ENCODE assay signal across 28 cellular contexts in genomic region chr12:13853471-13853870, GRCh38.
"Had no signal": no experiment of that assay in that cellular context is flagged by ENCODE, and none has a peak within 500 bp of the region (broad histone marks: within the 10 kb centered on the region; RNA-seq: fewer than 3 reads in every experiment).

No MANE protein-coding gene starts in this region.

- DNase-seq: activated CD4-positive, alpha-beta memory T cell treated with anti-CD3 and anti-CD28 coated beads for 36 hours; activated CD4-positive, alpha-beta T cell treated with anti-CD3 and anti-CD28 coated beads for 36 hours; activated CD4-positive, alpha-beta T cell treated with anti-CD3 and anti-CD28 coated beads, Interleukin-2, amount 10 ng/mL, durations not matched to agents 24 days and 14 days; activated CD4-positive, CD25-positive, alpha-beta regulatory T cell; activated CD4-positive, CD25-positive, alpha-beta regulatory T cell treated with anti-CD3 and anti-CD28 coated beads, Interleukin-2, amount 50 U/mL, for 72 hours; activated CD8-positive, alpha-beta memory T cell treated with anti-CD3 and anti-CD28 coated beads, Interleukin-2, amount 10 ng/mL, durations not matched to agents 7 days and 5 days; activated CD8-positive, alpha-beta memory T cell treated with anti-CD3 and anti-CD28 coated beads, Interleukin-2, amount 50 U/mL, for 48 hours; activated CD8-positive, alpha-beta T cell treated with anti-CD3 and anti-CD28 coated beads, Interleukin-2, amount 10 ng/mL, durations not matched to agents 7 days and 5 days; activated gamma-delta T cell; activated naive CD4-positive, alpha-beta T cell; activated naive CD4-positive, alpha-beta T cell treated with anti-CD3 and anti-CD28 coated beads, Interleukin-2, amount 10 ng/mL, durations not matched to agents 7 days and 5 days; activated naive CD8-positive, alpha-beta T cell treated with anti-CD3 and anti-CD28 coated beads, Interleukin-2, amount 10 ng/mL, durations not matched to agents 7 days and 5 days; activated T-cell treated with anti-CD3 and anti-CD28 coated beads for 4 hours; activated T-cell treated with anti-CD3 and anti-CD28 coated beads, Interleukin-2, amount 50 U/mL, for 24 hours; activated T-cell treated with anti-CD3 and anti-CD28 coated beads, Interleukin-2, amount 50 U/mL, for 72 hours; colonic mucosa; effector memory CD4-positive, alpha-beta T cell; erythroblast; esophagus squamous epithelium; foreskin melanocyte; T-helper 2 cell had no signal

- ATAC-seq: activated CD4-positive, alpha-beta T cell treated with anti-CD3 and anti-CD28 coated beads for 36 hours; activated CD8-positive, alpha-beta memory T cell treated with anti-CD3 and anti-CD28 coated beads, Interleukin-2, amount 10 ng/mL, durations not matched to agents 7 days and 5 days; activated CD8-positive, alpha-beta T cell treated with anti-CD3 and anti-CD28 coated beads, Interleukin-2, amount 10 ng/mL, durations not matched to agents 7 days and 5 days; activated naive CD4-positive, alpha-beta T cell treated with anti-CD3 and anti-CD28 coated beads, Interleukin-2, amount 50 U/mL, for 72 hours; activated T-cell treated with anti-CD3 and anti-CD28 coated beads, Interleukin-2, amount 50 U/mL, for 72 hours; gastroesophageal sphincter had no signal

- H3K4me1 ChIP-seq: ascending aorta, breast epithelium, colonic mucosa, esophagus squamous epithelium, gastroesophageal sphincter had no signal

- H3K27me3 ChIP-seq: ascending aorta, breast epithelium, colonic mucosa, dorsolateral prefrontal cortex, esophagus squamous epithelium, gastroesophageal sphincter had no signal

- H3K4me3 ChIP-seq: ascending aorta, breast epithelium, colonic mucosa, dorsolateral prefrontal cortex, esophagus squamous epithelium, gastroesophageal sphincter had no signal

- H3K4me1 Mint-ChIP-seq: activated CD4-positive, alpha-beta T cell treated with anti-CD3 and anti-CD28 coated beads for 36 hours; activated CD4-positive, alpha-beta T cell treated with anti-CD3 and anti-CD28 coated beads, Interleukin-2, amount 10 ng/mL, durations not matched to agents 24 days and 14 days; activated CD8-positive, alpha-beta memory T cell treated with anti-CD3 and anti-CD28 coated beads, Interleukin-2, amount 10 ng/mL, durations not matched to agents 7 days and 5 days; activated naive CD4-positive, alpha-beta T cell treated with anti-CD3 and anti-CD28 coated beads, Interleukin-2, amount 10 ng/mL, durations not matched to agents 7 days and 5 days; activated naive CD8-positive, alpha-beta T cell treated with anti-CD3 and anti-CD28 coated beads, Interleukin-2, amount 10 ng/mL, durations not matched to agents 7 days and 5 days; central memory CD8-positive, alpha-beta T cell had no signal

- H3K9me3 ChIP-seq: ascending aorta, breast epithelium, colonic mucosa, esophagus squamous epithelium, gastroesophageal sphincter had no signal

- H3K27me3 Mint-ChIP-seq: activated CD4-positive, alpha-beta memory T cell treated with anti-CD3 and anti-CD28 coated beads for 36 hours; activated CD4-positive, alpha-beta T cell treated with anti-CD3 and anti-CD28 coated beads, Interleukin-2, amount 10 ng/mL, durations not matched to agents 24 days and 14 days; activated CD8-positive, alpha-beta memory T cell treated with anti-CD3 and anti-CD28 coated beads, Interleukin-2, amount 10 ng/mL, durations not matched to agents 7 days and 5 days; activated naive CD4-positive, alpha-beta T cell treated with anti-CD3 and anti-CD28 coated beads, Interleukin-2, amount 10 ng/mL, durations not matched to agents 7 days and 5 days; activated naive CD8-positive, alpha-beta T cell treated with anti-CD3 and anti-CD28 coated beads, Interleukin-2, amount 10 ng/mL, durations not matched to agents 7 days and 5 days; activated T-cell treated with anti-CD3 and anti-CD28 coated beads, Interleukin-2, amount 50 U/mL, for 24 hours; brain; central memory CD8-positive, alpha-beta T cell had no signal

- H3K36me3 ChIP-seq: ascending aorta, breast epithelium, colonic mucosa, esophagus squamous epithelium, gastroesophageal sphincter had no signal

- H3K36me3 Mint-ChIP-seq: activated CD4-positive, alpha-beta memory T cell treated with anti-CD3 and anti-CD28 coated beads for 36 hours; activated CD8-positive, alpha-beta memory T cell treated with anti-CD3 and anti-CD28 coated beads, Interleukin-2, amount 10 ng/mL, durations not matched to agents 7 days and 5 days; activated naive CD4-positive, alpha-beta T cell treated with anti-CD3 and anti-CD28 coated beads, Interleukin-2, amount 10 ng/mL, durations not matched to agents 7 days and 5 days; activated naive CD4-positive, alpha-beta T cell treated with anti-CD3 and anti-CD28 coated beads, Interleukin-2, amount 50 U/mL, for 72 hours; activated naive CD8-positive, alpha-beta T cell treated with anti-CD3 and anti-CD28 coated beads, Interleukin-2, amount 10 ng/mL, durations not matched to agents 7 days and 5 days; brain had no signal

- H3K27ac Mint-ChIP-seq: activated CD4-positive, alpha-beta memory T cell treated with anti-CD3 and anti-CD28 coated beads for 36 hours; activated CD4-positive, alpha-beta T cell treated with anti-CD3 and anti-CD28 coated beads for 36 hours; activated CD4-positive, alpha-beta T cell treated with anti-CD3 and anti-CD28 coated beads, Interleukin-2, amount 10 ng/mL, durations not matched to agents 24 days and 14 days; activated CD8-positive, alpha-beta memory T cell treated with anti-CD3 and anti-CD28 coated beads, Interleukin-2, amount 10 ng/mL, durations not matched to agents 7 days and 5 days; activated CD8-positive, alpha-beta T cell treated with anti-CD3 and anti-CD28 coated beads, Interleukin-2, amount 10 ng/mL, durations not matched to agents 7 days and 5 days; activated naive CD4-positive, alpha-beta T cell treated with anti-CD3 and anti-CD28 coated beads, Interleukin-2, amount 10 ng/mL, durations not matched to agents 7 days and 5 days; activated naive CD4-positive, alpha-beta T cell treated with anti-CD3 and anti-CD28 coated beads, Interleukin-2, amount 50 U/mL, for 72 hours; activated naive CD8-positive, alpha-beta T cell treated with anti-CD3 and anti-CD28 coated beads, Interleukin-2, amount 10 ng/mL, durations not matched to agents 7 days and 5 days; activated T-cell treated with anti-CD3 and anti-CD28 coated beads, Interleukin-2, amount 50 U/mL, for 24 hours; activated T-cell treated with anti-CD3 and anti-CD28 coated beads, Interleukin-2, amount 50 U/mL, for 72 hours had no signal

- H3K4me3 Mint-ChIP-seq: activated CD4-positive, alpha-beta memory T cell treated with anti-CD3 and anti-CD28 coated beads for 36 hours; activated CD4-positive, alpha-beta T cell treated with anti-CD3 and anti-CD28 coated beads for 36 hours; activated CD4-positive, alpha-beta T cell treated with anti-CD3 and anti-CD28 coated beads, Interleukin-2, amount 10 ng/mL, durations not matched to agents 24 days and 14 days; activated CD8-positive, alpha-beta memory T cell treated with anti-CD3 and anti-CD28 coated beads, Interleukin-2, amount 10 ng/mL, durations not matched to agents 7 days and 5 days; activated CD8-positive, alpha-beta T cell treated with anti-CD3 and anti-CD28 coated beads, Interleukin-2, amount 10 ng/mL, durations not matched to agents 7 days and 5 days; activated naive CD4-positive, alpha-beta T cell treated with anti-CD3 and anti-CD28 coated beads, Interleukin-2, amount 10 ng/mL, durations not matched to agents 7 days and 5 days; activated naive CD8-positive, alpha-beta T cell treated with anti-CD3 and anti-CD28 coated beads, Interleukin-2, amount 10 ng/mL, durations not matched to agents 7 days and 5 days; activated T-cell treated with anti-CD3 and anti-CD28 coated beads, Interleukin-2, amount 50 U/mL, for 24 hours; activated T-cell treated with anti-CD3 and anti-CD28 coated beads, Interleukin-2, amount 50 U/mL, for 72 hours; brain; central memory CD8-positive, alpha-beta T cell had no signal

- H3K9me3 Mint-ChIP-seq: activated CD4-positive, alpha-beta memory T cell treated with anti-CD3 and anti-CD28 coated beads for 36 hours; activated CD4-positive, alpha-beta T cell treated with anti-CD3 and anti-CD28 coated beads, Interleukin-2, amount 10 ng/mL, durations not matched to agents 24 days and 14 days; activated naive CD4-positive, alpha-beta T cell treated with anti-CD3 and anti-CD28 coated beads, Interleukin-2, amount 10 ng/mL, durations not matched to agents 7 days and 5 days; activated naive CD4-positive, alpha-beta T cell treated with anti-CD3 and anti-CD28 coated beads, Interleukin-2, amount 50 U/mL, for 72 hours; activated naive CD8-positive, alpha-beta T cell treated with anti-CD3 and anti-CD28 coated beads, Interleukin-2, amount 10 ng/mL, durations not matched to agents 7 days and 5 days; activated T-cell treated with anti-CD3 and anti-CD28 coated beads, Interleukin-2, amount 50 U/mL, for 24 hours; activated T-cell treated with anti-CD3 and anti-CD28 coated beads, Interleukin-2, amount 50 U/mL, for 72 hours had no signal

- H3K27ac ChIP-seq: ascending aorta, breast epithelium, colonic mucosa, dorsolateral prefrontal cortex, esophagus squamous epithelium, gastroesophageal sphincter had no signal
